Comparison of ENCODE assay signal across 11 cellular contexts in genomic region chr20:37365760-37366638, GRCh38. TPM values are rescaled to one million over a fixed set of nuclear protein-coding genes. Genes with fewer than 3 reads are reported as not detected.
DNase-seq lines count a peak whose midpoint lies in the region; ATAC-seq, FAIRE-seq and TF ChIP-seq lines count a peak whose summit lies in the region.
"Had no signal": no experiment of that assay in that cellular context is flagged by ENCODE, and none has a peak within 500 bp of the region (broad histone marks: within the 10 kb centered on the region; RNA-seq: fewer than 3 reads in every experiment).

No MANE protein-coding gene starts in this region.

- H3K4me1 Mint-ChIP-seq in mesothelial cell of epicardium = no peaks in the 10 kb centered on the region

- intact Hi-C loops in mammary epithelial cell (cut with micrococcal nuclease) = no loop called here

- H4K20me1 ChIP-seq in mammary epithelial cell (ENCODE audit: insufficient read depth, low read length) = no peaks in the 10 kb centered on the region

- peak overlapping the region; percentile 43 for H3K27ac Mint-ChIP-seq in mesothelial cell of epicardium

- BruUV-seq in mammary epithelial cell (replicated peaks; lab: Mats Ljungman, UMichigan) = no TSS peak

- peak; percentile 66 for ATAC-seq in GM18508 (IDR thresholded peaks at IDR 0.05; ENCODE audit: insufficient read depth, unreplicated experiment)
- peak; percentile 62 for ATAC-seq in GM21825 (IDR thresholded peaks at IDR 0.05; ENCODE audit: unreplicated experiment)

- TF ChIP-seq POLR2A in H54 (IDR thresholded peaks at IDR 0.05; ENCODE audit: low read depth, low read length) = no peak

- H3K36me3 ChIP-seq in mammary epithelial cell (ENCODE audit: insufficient read depth, low read length) = peaks cover 18% of the 10 kb centered on the region

- no peak overlapping the region for H3K4me3 Mint-ChIP-seq in mesothelial cell of epicardium

- H3K27me3 Mint-ChIP-seq in mesothelial cell of epicardium (ENCODE audit: low read depth) = no peaks in the 10 kb centered on the region

- no peak overlapping the region for H2AFZ ChIP-seq in mammary epithelial cell (ENCODE audit: low read depth, low read length)

- 98% methylated on average over 6 of the region's 6 CpGs for WGBS in mammary epithelial cell (ENCODE audit: low coverage, missing lambda C conversion rate)

- H3K9me3 Mint-ChIP-seq in mesothelial cell of epicardium = peaks cover 9% of the 10 kb centered on the region

- TF ChIP-seq CTCF in mesothelial cell of epicardium (IDR thresholded peaks at IDR 0.05; ENCODE audit: unreplicated experiment) (no peak), mammary epithelial cell (conservative IDR thresholded peaks at IDR 0.05 in 1 of 2, IDR thresholded peaks at IDR 0.05 in 1 of 2; ENCODE audit: extremely low read depth in 1 of 2, insufficient read depth in 1 of 2, low read depth in 1 of 2, low read length in 2 of 2) (no peak)

- H3K4me3 ChIP-seq in mammary epithelial cell (replicated peaks in 1 of 3; ENCODE audit: insufficient read depth in 1 of 3, low read depth in 2 of 3, low read length in 3 of 3) = no peak overlapping the region
- H3K4me3 ChIP-seq: suprapubic skin had no signal

- no peaks in the 10 kb centered on the region for H3K9me3 ChIP-seq in mammary epithelial cell (replicated peaks; ENCODE audit: insufficient read depth, low read length)
- H3K9me3 ChIP-seq: suprapubic skin had no signal

- CTCF ChIA-PET in mammary epithelial cell (lab: Charles Lee; ENCODE audit: low non-redundant PET) = no interaction called here

- H3K9ac ChIP-seq in mammary epithelial cell (ENCODE audit: insufficient read depth, low read length) = no peak overlapping the region

- in situ Hi-C loops in mammary epithelial cell (cut with MboI; ENCODE audit: low sequenced_read_pairs in 2 of 2) = no loop called here

- H3K4me1 ChIP-seq in mammary epithelial cell (ENCODE audit: insufficient read depth, low read length) = no peaks in the 10 kb centered on the region
- H3K4me1 ChIP-seq: suprapubic skin had no signal

- H3K27me3 ChIP-seq in mammary epithelial cell (ENCODE audit: insufficient read depth, low read length) = no peaks in the 10 kb centered on the region
- H3K27me3 ChIP-seq: suprapubic skin had no signal

- H3K27ac ChIP-seq in mammary epithelial cell (ENCODE audit: insufficient read depth, low read depth, low read length) = no peak overlapping the region
- H3K27ac ChIP-seq: suprapubic skin had no signal

- FAIRE-seq in H54 (lab: Jason Lieb, UNC) = no peak

- dilution Hi-C loops in mammary epithelial cell (cut with HindIII; ENCODE audit: low sequenced_read_pairs) = no loop called here

- peaks cover 35% of the 10 kb centered on the region for H3K36me3 Mint-ChIP-seq in mesothelial cell of epicardium

- peak; percentile 50 to 59 for DNase-seq in Kasumi-1 (lab: John Stamatoyannopoulos, UW)
- no peak for DNase-seq in mesothelial cell of epicardium (ENCODE audit: low spot score in 2 of 2, unreplicated experiment in 2 of 2)
- no peak for DNase-seq in stimulated activated CD4-positive, alpha-beta T cell treated with anti-CD3 and anti-CD28 coated beads, Interleukin-1b, Interleukin-23, amount 100 ng/mL, for 48 hours
- DNase-seq in C1 segment of cervical spinal cord (lab: John Stamatoyannopoulos, UW) = no peak
- no peak for DNase-seq in mammary epithelial cell
- no peak for DNase-seq in H54 (ENCODE audit: insufficient read length, low spot score)
- DNase-seq: cortex of kidney, GF-D8 had no signal

- peaks cover 69% of the 10 kb centered on the region for H3K79me2 ChIP-seq in mammary epithelial cell (ENCODE audit: insufficient read depth, low read length)

- H3K4me2 ChIP-seq in mammary epithelial cell (ENCODE audit: insufficient read depth, low read depth, low read length) = no peak overlapping the region

RNA-seq across cellular contexts. Expression of gene SRC, which starts 20.1 kb away (rescaled TPM):
- total RNA-seq in mesothelial cell of epicardium = 81.2 to 85.2 TPM (median 81.3 TPM) in 3 replicates
- total RNA-seq in mammary epithelial cell = 10 to 100 TPM; 52.7 to 60.2 TPM
- 39.3 TPM for polyA plus RNA-seq in mammary epithelial cell
- polyA minus RNA-seq in mammary epithelial cell = 54.6 TPM

Comparison
In these comparisons a context has a peak if more than half of its experiments do, and no peak if none do; other contexts are left out.
1. DNase-seq: peak in Kasumi-1 (2 of 2); none in mesothelial cell of epicardium (0 of 2), stimulated activated CD4-positive, alpha-beta T cell treated with anti-CD3 and anti-CD28 coated beads, Interleukin-1b, Interleukin-23, amount 100 ng/mL, for 48 hours (single experiment), C1 segment of cervical spinal cord (0 of 14), mammary epithelial cell (single experiment) and H54 (single experiment).